In genomic region chr13:35866801-35867200, GRCh38 we compare ENCODE assay signal across 26 cellular contexts.
A peak's percentile ranks its signal among the peaks of the same experiment; 100 is the strongest.
DNase-seq lines count a peak whose midpoint lies in the region; ATAC-seq lines count a peak whose summit lies in the region.
"Had no signal": no experiment of that assay in that cellular context is flagged by ENCODE, and none has a peak within 500 bp of the region (broad histone marks: within the 10 kb centered on the region; RNA-seq: fewer than 3 reads in every experiment).

No MANE protein-coding gene starts in this region.

- peak; percentile 59 to 65 for ATAC-seq in left cardiac atrium
- ATAC-seq: Panc1 had no signal

- DNase-seq in DMS 273 (lab: John Stamatoyannopoulos, UW; ENCODE audit: unreplicated experiment), result peak; percentile 37
- no peak for DNase-seq in DMS 273 treated with DMSO at 0.1 percent for 48 hours (lab: John Stamatoyannopoulos, UW)
- DNase-seq in astrocyte of the hippocampus (ENCODE audit: low read depth, low spot score), result peak; percentile 88
- DNase-seq in left cardiac atrium, result peak; percentile 43
- no peak for DNase-seq in NK-92 treated with Interleukin-12 subunit alpha and Interleukin-12 subunit beta, amount 100 ng/mL, for 24 hours (lab: John Stamatoyannopoulos, UW)
- no peak for DNase-seq in NOMO-1 (lab: John Stamatoyannopoulos, UW; ENCODE audit: unreplicated experiment in 2 of 2)
- no peak for DNase-seq in NCI-H774 (lab: John Stamatoyannopoulos, UW)
- DNase-seq: activated CD4-positive, alpha-beta T cell treated with anti-CD3 and anti-CD28 coated beads for 48 hours; amygdala; Caco-2; DMS79; KG1; naive B cell; NCI-H1417 treated with DMSO at 0.1 percent for 48 hours; NCI-H2081; NCI-H526 treated with DMSO at 0.1 percent for 48 hours; SHP77 treated with DMSO at 0.1 percent for 48 hours; stimulated activated CD4-positive, alpha-beta T cell treated with anti-CD3 and anti-CD28 coated beads, Interleukin-4, amount 100 ng/mL, for 24 hours had no signal

- peak overlapping the region; percentile 7 for H3K27ac ChIP-seq in temporal lobe (ENCODE audit: low read depth, low read length)
- H3K27ac ChIP-seq: 22Rv1, breast epithelium, C4-2B, neutrophil, tibial nerve, VCaP had no signal

- intact Hi-C loops in left cardiac atrium (cut with DNase I), result no loop called here

Comparison
In these comparisons a context has a peak if more than half of its experiments do, and no peak if none do; other contexts are left out.
1. DNase-seq: peak in DMS 273 (single experiment), astrocyte of the hippocampus (single experiment) and left cardiac atrium (single experiment); none in DMS 273 treated with DMSO at 0.1 percent for 48 hours (single experiment), NK-92 treated with Interleukin-12 subunit alpha and Interleukin-12 subunit beta, amount 100 ng/mL, for 24 hours (single experiment), NOMO-1 (0 of 2) and NCI-H774 (single experiment).